8 cellular contexts compared by ENCODE assay signal in the genomic region with DNA sequence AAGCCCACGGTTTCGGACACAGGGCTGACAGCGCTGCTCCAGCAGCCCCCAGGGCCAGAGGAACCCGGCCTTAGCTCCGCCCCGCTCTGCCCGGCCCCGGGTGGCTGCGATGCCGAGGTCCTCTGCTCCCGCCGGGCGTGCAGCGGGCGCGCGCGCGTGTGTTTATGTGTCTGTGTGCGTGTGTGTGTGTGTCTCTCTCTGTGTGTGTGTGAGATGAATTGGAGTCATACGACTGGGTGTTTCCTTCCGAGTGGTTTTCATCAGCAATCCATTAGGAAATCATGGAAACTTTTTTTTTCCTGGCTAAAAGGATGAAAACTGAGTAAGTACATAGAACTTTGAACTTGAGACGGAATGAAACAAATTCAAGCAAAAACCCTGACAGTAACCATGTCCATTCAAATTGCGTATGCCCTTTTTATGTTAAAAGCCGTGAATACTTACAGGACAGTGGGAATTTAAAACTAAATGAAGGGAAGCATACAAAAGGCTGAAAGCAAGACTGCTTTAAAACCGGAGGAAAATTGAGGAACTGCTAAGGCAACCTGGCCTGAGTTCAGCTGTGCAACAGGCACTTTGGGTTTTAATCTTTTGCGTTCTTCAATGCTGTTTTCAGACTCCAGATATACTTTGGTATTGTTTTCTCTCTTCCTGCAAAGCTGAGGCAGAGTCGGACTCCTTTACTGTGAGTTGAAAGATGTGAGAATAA. TPM values are rescaled to one million over a fixed set of nuclear protein-coding genes. Genes with fewer than 3 reads are reported as not detected.
A peak's percentile ranks its signal among the peaks of the same experiment; 100 is the strongest.
DNase-seq lines count a peak whose midpoint lies in the region; ATAC-seq and TF ChIP-seq lines count a peak whose summit lies in the region.

A gene (plus strand): TSS at position 121 of the 709 bp plus-strand sequence. CDS start 911 bp downstream, outside the sequence.

- peaks cover 30 to 34% of the 10 kb centered on the region in 2 donors for H3K27me3 Mint-ChIP-seq in CD4-positive, alpha-beta memory T cell

- TF ChIP-seq CTCF in breast epithelium (IDR thresholded peaks at IDR 0.05): no peak

- H3K36me3 ChIP-seq in CD4-positive, alpha-beta memory T cell (ENCODE audit: insufficient read depth, low read length): no peaks in the 10 kb centered on the region
- H3K36me3 ChIP-seq in breast epithelium (no peaks in the 10 kb centered on the region), iPS-18a (ENCODE audit: control insufficient read depth, low read depth, low read length) (no peaks in the 10 kb centered on the region)

- H3K9me3 ChIP-seq in CD4-positive, alpha-beta memory T cell (ENCODE audit: control insufficient read depth in 1 of 2, low read length in 2 of 2): no peaks in the 10 kb centered on the region
- H3K9me3 ChIP-seq in breast epithelium (no peaks in the 10 kb centered on the region), iPS-18a (ENCODE audit: control insufficient read depth, low read depth, low read length) (no peaks in the 10 kb centered on the region)

- peak within 1 kb of the TSS; percentile 12 to 22 for H3K4me3 ChIP-seq in CD4-positive, alpha-beta memory T cell (ENCODE audit: low read length in 2 of 2)
- H3K4me3 ChIP-seq in breast epithelium (peak within 1 kb of the TSS; percentile 51 to 65 (median 53)), iPS-18a (ENCODE audit: low read length) (peak within 1 kb of the TSS; percentile 55)

- no peak within 1 kb of the TSS for H3K27ac ChIP-seq in CD4-positive, alpha-beta memory T cell (ENCODE audit: low read depth, low read length)
- H3K27ac ChIP-seq in breast epithelium: peak within 1 kb of the TSS; percentile 77 to 90
- H3K27ac ChIP-seq in iPS-18a (ENCODE audit: low read length): no peak within 1 kb of the TSS

- peak within 1 kb of the TSS; percentile 61 to 82 (median 76) for H3K4me3 Mint-ChIP-seq in CD4-positive, alpha-beta memory T cell

- H3K27me3 ChIP-seq in CD4-positive, alpha-beta memory T cell (ENCODE audit: insufficient read depth, low read length): peaks cover 39% of the 10 kb centered on the region
- peaks cover 0 to 7% of the 10 kb centered on the region in 2 donors for H3K27me3 ChIP-seq in breast epithelium
- H3K27me3 ChIP-seq in iPS-18a (ENCODE audit: control insufficient read depth, insufficient read depth, low read length): peaks cover 26% of the 10 kb centered on the region

- ATAC-seq in GM19452 (IDR thresholded peaks at IDR 0.05; ENCODE audit: unreplicated experiment) (peak; percentile 53), sciatic nerve (peak; percentile 92)

- peaks cover 13 to 20% (median 15%) of the 10 kb centered on the region in 4 donors for H3K4me1 Mint-ChIP-seq in CD4-positive, alpha-beta memory T cell

- CTCF ChIA-PET in CD4-positive, alpha-beta memory T cell (lab: Charles Lee; ENCODE audit: partially characterized antibody): interaction anchor here (0.6 to 6.3 kb wide), 14 partner anchors 8 to 1350 kb away, joined by 3 to 101 read pairs (median 8); no protein-coding TSS in a partner anchor

- TF ChIP-seq POLR2A in breast epithelium (IDR thresholded peaks at IDR 0.05): no peak

- H3K36me3 Mint-ChIP-seq in CD4-positive, alpha-beta memory T cell: no peaks in the 10 kb centered on the region

- intact Hi-C loops in CD4-positive, alpha-beta memory T cell (cut with micrococcal nuclease): loop anchor here (10.0 kb wide), 1 partner anchor 406 kb away; a partner anchor contains a TSS
- intact Hi-C loops in breast epithelium (cut with DNase I; ENCODE audit: low total_unique reads): loop anchor here (10.0 kb wide), 1 partner anchor 96 kb away; no protein-coding TSS in a partner anchor
- intact Hi-C loops in sciatic nerve (cut with DNase I): loop anchor here (5.0 kb wide), 1 partner anchor 94 kb away; no protein-coding TSS in a partner anchor

- POLR2A ChIA-PET in CD4-positive, alpha-beta memory T cell (lab: Charles Lee; ENCODE audit: partially characterized antibody): interaction anchor here (0.8 to 2.4 kb wide), 2 partner anchors 38 to 93 kb away, joined by 3 to 8 read pairs; a partner anchor contains a TSS

- H3K27ac Mint-ChIP-seq in CD4-positive, alpha-beta memory T cell: peak within 1 kb of the TSS in 1 of 7 donors; percentile 15

- H3K9ac ChIP-seq in iPS-18a (ENCODE audit: low read length): no peak within 1 kb of the TSS

- peaks cover 15% of the 10 kb centered on the region for H3K4me1 ChIP-seq in CD4-positive, alpha-beta memory T cell (ENCODE audit: insufficient read depth, low read length)
- no peaks in the 10 kb centered on the region for H3K4me1 ChIP-seq in breast epithelium
- peaks cover 8% of the 10 kb centered on the region for H3K4me1 ChIP-seq in iPS-18a (ENCODE audit: control insufficient read depth, low read depth, low read length)

- peak in 3 of 5 donors; percentile 11 to 44 (median 23) for DNase-seq in CD4-positive, alpha-beta memory T cell
- DNase-seq in HK-2 (ENCODE audit: unreplicated experiment) (peak; percentile 64), SW480 (ENCODE audit: low spot score) (peak; percentile 44), breast epithelium (ENCODE audit: low spot score in 2 of 2) (peak; percentile 24 to 52), sciatic nerve (ENCODE audit: low spot score) (peak; percentile 88), NCI-H128 (lab: John Stamatoyannopoulos, UW; ENCODE audit: unreplicated experiment) (no peak)

- H3K9me3 Mint-ChIP-seq in CD4-positive, alpha-beta memory T cell: no peaks in the 10 kb centered on the region

RNA-seq across cellular contexts. Expression of the gene that starts here (rescaled TPM):
- under 1 TPM in 1 of 2 experiments, not detected in 1; 0.32 TPM for total RNA-seq in CD4-positive, alpha-beta memory T cell
- not detected for polyA plus RNA-seq in CD4-positive, alpha-beta memory T cell
- total RNA-seq in breast epithelium: 10 to 100 TPM; 14.3 to 29.3 (median 15.4) TPM
- 41.9 TPM for total RNA-seq in sciatic nerve

Comparison
In these comparisons a context has a peak if more than half of its experiments do, and no peak if none do; other contexts are left out.
1. RNA of the gene that starts here (total RNA-seq): 41.9 TPM in sciatic nerve (single experiment) and 14.3 to 29.3 TPM in breast epithelium; 0.32 TPM in CD4-positive, alpha-beta memory T cell; every median in the first group is over 10 times any median in the second.
2. Peak in DNase-seq and H3K4me3 ChIP-seq in CD4-positive, alpha-beta memory T cell; RNA of the gene not detected or under 1 TPM.
3. H3K27ac ChIP-seq: peak in breast epithelium (2 of 2); none in CD4-positive, alpha-beta memory T cell (single experiment) and iPS-18a (single experiment).
4. Peak in every context shown above with its lines, with median percentiles within 50 percentile points of each other: H3K4me3 ChIP-seq.